Comparison of ENCODE assay signal across 3 cellular contexts in the genomic region with DNA sequence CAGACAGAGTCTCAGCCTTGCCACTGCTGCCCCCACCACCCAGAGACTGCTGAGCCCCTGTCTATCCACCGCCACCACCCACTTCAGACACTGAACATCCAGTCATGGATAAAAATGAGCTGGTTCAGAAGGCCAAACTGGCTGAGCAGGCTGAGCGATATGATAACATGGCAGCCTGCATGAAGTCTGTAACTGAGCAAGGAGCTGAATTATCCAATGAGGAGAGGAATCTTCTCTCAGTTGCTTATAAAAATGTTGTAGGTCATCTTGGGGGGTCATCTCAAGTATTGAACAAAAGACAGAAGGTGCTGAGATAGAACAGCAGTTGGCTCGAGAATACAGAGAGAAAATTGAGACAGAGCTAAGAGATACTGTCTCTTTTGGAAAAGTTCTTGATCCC. TPM values are rescaled to one million over a fixed set of nuclear protein-coding genes. Genes with fewer than 3 reads are reported as not detected.
DNase-seq lines count a peak whose midpoint lies in the region; ATAC-seq, FAIRE-seq and TF ChIP-seq lines count a peak whose summit lies in the region.
"Not testable (repeated sequence)": the region's sequence is repeated elsewhere in the genome, so short reads cannot be mapped to it uniquely, and the experiment has no call there.

No MANE protein-coding gene starts in this region.

- H3K4me1 Mint-ChIP-seq in dendritic cell treated with granulocyte-macrophage colony-stimulating factor and Interleukin-4, amounts not matched to agents 40 ng/mL and 50 ng/mL, for 4 days (ENCODE audit: low read depth), result peaks cover 34% of the 10 kb centered on the region

- peak overlapping the region; percentile 8; the same call in 1 of the 2 replicates for H2AFZ ChIP-seq in K562 (ENCODE audit: low read depth, low read length)

- not testable (repeated sequence) for FAIRE-seq in K562 (lab: Jason Lieb, UNC)

- H3K27ac ChIP-seq in K562 (ENCODE audit: extremely low read depth, low read depth, low read length) (peak overlapping the region; percentile 56), neutrophil (peak overlapping the region; percentile 26)

- not testable (repeated sequence) for H4K20me1 ChIP-seq in K562 (replicated peaks; ENCODE audit: control insufficient read depth, insufficient read depth, low read length)

- H3K27me3 ChIP-seq in K562 (ENCODE audit: control insufficient read depth in 2 of 2, insufficient read depth in 2 of 2, low read length in 2 of 2); neutrophil: not testable (repeated sequence)

- not testable (repeated sequence) for TF ChIP-seq CTCF in K562 (IDR thresholded peaks at IDR 0.05 in 2 of 3, conservative IDR thresholded peaks at IDR 0.05 in 1 of 3; ENCODE audit: insufficient read depth in 2 of 3, low read depth in 1 of 3, low read length in 3 of 3); neutrophil (IDR thresholded peaks at IDR 0.05)

- H3K27ac Mint-ChIP-seq in dendritic cell treated with granulocyte-macrophage colony-stimulating factor and Interleukin-4, amounts not matched to agents 40 ng/mL and 50 ng/mL, for 4 days, result peak overlapping the region; percentile 22

- H3K27me3 Mint-ChIP-seq in dendritic cell treated with granulocyte-macrophage colony-stimulating factor and Interleukin-4, amounts not matched to agents 40 ng/mL and 50 ng/mL, for 4 days, result not testable (repeated sequence)

- BruUV-seq in K562 (replicated peaks; lab: Mats Ljungman, UMichigan), result not testable (repeated sequence)

- CTCF ChIA-PET in K562 (lab: Yijun Ruan, JAX; ENCODE audit: low intra/inter-chr PET ratio), result not testable (repeated sequence)

- ATAC-seq in K562, result not testable (repeated sequence)

- POLR2A ChIA-PET in K562 (lab: Yijun Ruan, JAX), result not testable (repeated sequence)

- not testable (repeated sequence) for H3K79me2 ChIP-seq in K562 (ENCODE audit: control insufficient read depth, insufficient read depth, low read length)

- 24% methylated on average over 3 of the region's 3 CpGs for WGBS in K562 (ENCODE audit: insufficient coverage, low coverage, missing lambda C conversion rate)

- not testable (repeated sequence) for H3K9me1 ChIP-seq in K562 (ENCODE audit: control insufficient read depth, insufficient read depth, low read length)

- peaks cover 18% of the 10 kb centered on the region for H3K36me3 Mint-ChIP-seq in dendritic cell treated with granulocyte-macrophage colony-stimulating factor and Interleukin-4, amounts not matched to agents 40 ng/mL and 50 ng/mL, for 4 days (ENCODE audit: low read depth)

- not testable (repeated sequence) for H3K4me3 ChIP-seq in K562; neutrophil (ENCODE audit: low read depth in 1 of 2, low read length in 1 of 2)

- in situ Hi-C loops in K562 (cut with MboI), result not testable (repeated sequence)

- not testable (repeated sequence) for TF ChIP-seq EP300 in K562 (IDR thresholded peaks at IDR 0.05; ENCODE audit: low read length)

- H3K9me3 ChIP-seq in K562 (replicated peaks; ENCODE audit: control insufficient read depth, insufficient read depth, low read depth, low read length), result peaks cover 15% of the 10 kb centered on the region
- H3K9me3 ChIP-seq in neutrophil, result not testable (repeated sequence)

- H3K4me2 ChIP-seq in K562 (ENCODE audit: insufficient read depth, low read length), result peak overlapping the region; percentile 24; the same call in 1 of the 2 replicates

- H3K4me3 Mint-ChIP-seq in dendritic cell treated with granulocyte-macrophage colony-stimulating factor and Interleukin-4, amounts not matched to agents 40 ng/mL and 50 ng/mL, for 4 days, result not testable (repeated sequence)

- H3K36me3 ChIP-seq in K562 (ENCODE audit: control insufficient read depth, insufficient read depth, low read length), result peaks cover 22% of the 10 kb centered on the region
- H3K36me3 ChIP-seq in neutrophil, result not testable (repeated sequence)

- H3K9me3 Mint-ChIP-seq in dendritic cell treated with granulocyte-macrophage colony-stimulating factor and Interleukin-4, amounts not matched to agents 40 ng/mL and 50 ng/mL, for 4 days, result not testable (repeated sequence)

- TF ChIP-seq POLR2A in K562 (conservative IDR thresholded peaks at IDR 0.05), result not testable (repeated sequence)

- H3K9ac ChIP-seq in K562 (ENCODE audit: insufficient read depth in 1 of 2, low read depth in 2 of 2, low read length in 2 of 2), result not testable (repeated sequence)

- intact Hi-C loops in K562 (cut with micrococcal nuclease); dendritic cell treated with granulocyte-macrophage colony-stimulating factor and Interleukin-4, amounts not matched to agents 40 ng/mL and 50 ng/mL, for 4 days (cut with micrococcal nuclease): not testable (repeated sequence)

- H3K4me1 ChIP-seq in K562 (replicated peaks in 1 of 2; ENCODE audit: control insufficient read depth in 2 of 2, insufficient read depth in 2 of 2, low read length in 2 of 2) (peaks cover 3 to 35% of the 10 kb centered on the region in 2 experiments; a peak in 4 of 5 replicates), neutrophil (ENCODE audit: control insufficient read depth in 1 of 2, insufficient read depth in 1 of 2, low read depth in 1 of 2, low read length in 1 of 2) (peaks cover 42 to 47% of the 10 kb centered on the region in 2 experiments)

- TF ChIP-seq RAD21 in K562 (CRISPR knock-in tag; conservative IDR thresholded peaks at IDR 0.05 in 1 of 2, IDR thresholded peaks at IDR 0.05 in 1 of 2), result not testable (repeated sequence)

- peak in 1 of 4 experiments; percentile 55 for DNase-seq in K562 (ENCODE audit: extremely low read depth in 1 of 4, low spot score in 3 of 4)

TF ChIP-seq in K562, 482 proteins besides CTCF, POLR2A, EP300 and RAD21:
- TF ChIP-seq CBFA2T3 (IDR thresholded peaks at IDR 0.05), result peak; percentile 62; the same call in 1 of the 2 replicates
- TF ChIP-seq CBFA2T2 (conservative IDR thresholded peaks at IDR 0.05), result peak; percentile 55
- 0 out of 2 replicates have a peak, but pooled peaks have one; percentile 18 for TF ChIP-seq DPF2 (IDR thresholded peaks at IDR 0.05)

RNA-seq across cellular contexts. Expression of a gene that starts 29.7 kb away (rescaled TPM):
- 22.5 and 36.4 TPM in 2 replicates for total RNA-seq in K562 (2011; cell fraction: chromatin; rRNA removed; ENCODE audit: low replicate concordance)
- 26.7 and 27.8 TPM in 2 replicates for total RNA-seq in K562 (2011; cell fraction: nucleolus; rRNA removed)
- 32.0 and 36.6 TPM in 2 replicates for total RNA-seq in K562 (2011; cell fraction: nucleoplasm; rRNA removed)
- total RNA-seq in K562 (2014; rRNA removed) (38.5 and 39.3 TPM in 2 replicates), K562 (2014; rRNA removed; fragmentation: Illumina TruSeq; extraction: Trizol) (22.7 and 28.3 TPM in 2 replicates), K562 (2015; rRNA removed; fragmentation: Illumina TruSeq; extraction: Trizol) (19.3 and 21.3 TPM in 2 replicates), K562 (2021) (43.8 and 44.6 TPM in 2 replicates)
- polyA plus RNA-seq in K562 (2011; rRNA removed) (62.2 and 79.2 TPM in 2 replicates), K562 (2014; fragmentation: Illumina TruSeq; extraction: Trizol) (37.7 and 38.4 TPM in 2 replicates), K562 (2014; fragmentation: Nextera tagmentation; extraction: Ambion mirVana) (10 to 100 TPM in 1 of 2 experiments, 1 to 10 TPM in 1; 5.9 to 14.1 TPM), K562 (2014; rRNA removed) (29.6 and 42.3 TPM in 2 replicates)
- 63.9 and 78.2 TPM in 2 replicates for polyA plus RNA-seq in K562 (2011; cell fraction: cytosol; rRNA removed)
- 64.5 and 74.7 TPM in 2 replicates for polyA plus RNA-seq in K562 (2011; cell fraction: nucleus; rRNA removed)
- polyA plus RNA-seq in K562 (2012), result 26.7 and 28.9 TPM in 2 replicates
- polyA minus RNA-seq in K562 (2011; rRNA and poly(A)+ RNA removed), result 57.5 and 71.7 TPM in 2 replicates
- 36.1 and 36.4 TPM in 2 replicates for polyA minus RNA-seq in K562 (2011; cell fraction: cytosol; rRNA and poly(A)+ RNA removed)
- polyA minus RNA-seq in K562 (2011; cell fraction: nucleus; rRNA and poly(A)+ RNA removed), result 20.4 and 21.5 TPM in 2 replicates
